In genomic region chr4:72527038-72527646, GRCh38 we compare ENCODE assay signal across 20 cellular contexts. TPM values are rescaled to one million over a fixed set of nuclear protein-coding genes. Genes with fewer than 3 reads are reported as not detected.
"Had no signal": no experiment of that assay in that cellular context is flagged by ENCODE, and none has a peak within 500 bp of the region (broad histone marks: within the 10 kb centered on the region; RNA-seq: fewer than 3 reads in every experiment).

No MANE protein-coding gene starts in this region.

- H3K27ac ChIP-seq: adrenal gland, dorsolateral prefrontal cortex, gastroesophageal sphincter, heart left ventricle, ovary, right lobe of liver, suprapubic skin, WERI-Rb-1 had no signal

- H3K4me1 ChIP-seq: right lobe of liver, suprapubic skin had no signal

- H3K9me3 ChIP-seq: adrenal gland, gastroesophageal sphincter, heart left ventricle, ovary, right lobe of liver, suprapubic skin had no signal

- DNase-seq: activated CD4-positive, alpha-beta T cell treated with anti-CD3 and anti-CD28 coated beads, Interleukin-2, amount 50 U/mL, for 4 hours; activated gamma-delta T cell treated with Interleukin-2 at 50 U/mL for 16 hours; adrenal gland; dorsolateral prefrontal cortex; heart left ventricle; kidney glomerular epithelial cell; mesenchymal stem cell; naive thymus-derived CD4-positive, alpha-beta T cell; ovary; right lobe of liver; small intestine; stimulated activated CD4-positive, alpha-beta T cell treated with anti-CD3 and anti-CD28 coated beads, Interleukin-15, amount 100 ng/mL, for 24 hours; stimulated activated CD4-positive, alpha-beta T cell treated with anti-CD3 and anti-CD28 coated beads, Interleukin-2, amount 100 ng/mL, for 48 hours; stimulated activated naive CD8-positive, alpha-beta T cell treated with anti-CD3 and anti-CD28 coated beads, Interleukin-15, amount 100 ng/mL, for 72 hours; trophoblast cell; WERI-Rb-1 had no signal

- H3K27me3 ChIP-seq: adrenal gland, dorsolateral prefrontal cortex, gastroesophageal sphincter, heart left ventricle, ovary, right lobe of liver, suprapubic skin had no signal

- H3K27ac Mint-ChIP-seq: activated naive CD4-positive, alpha-beta T cell treated with anti-CD3 and anti-CD28 coated beads, Interleukin-2, amount 50 U/mL, for 72 hours; naive thymus-derived CD4-positive, alpha-beta T cell; stimulated activated naive CD8-positive, alpha-beta T cell treated with anti-CD3 and anti-CD28 coated beads, Interleukin-15, amount 100 ng/mL, for 72 hours had no signal

- H3K4me3 ChIP-seq: adrenal gland, dorsolateral prefrontal cortex, gastroesophageal sphincter, heart left ventricle, ovary, right lobe of liver, suprapubic skin had no signal

- H3K36me3 Mint-ChIP-seq: activated naive CD4-positive, alpha-beta T cell treated with anti-CD3 and anti-CD28 coated beads, Interleukin-2, amount 50 U/mL, for 72 hours; naive thymus-derived CD4-positive, alpha-beta T cell had no signal

- H3K27me3 Mint-ChIP-seq: stimulated activated naive CD8-positive, alpha-beta T cell treated with anti-CD3 and anti-CD28 coated beads, Interleukin-15, amount 100 ng/mL, for 72 hours had no signal

- H3K4me3 Mint-ChIP-seq: naive thymus-derived CD4-positive, alpha-beta T cell; stimulated activated naive CD8-positive, alpha-beta T cell treated with anti-CD3 and anti-CD28 coated beads, Interleukin-15, amount 100 ng/mL, for 72 hours had no signal

- H3K36me3 ChIP-seq: adrenal gland, gastroesophageal sphincter, heart left ventricle, ovary, right lobe of liver, suprapubic skin, WERI-Rb-1 had no signal

- ATAC-seq: activated naive CD4-positive, alpha-beta T cell treated with anti-CD3 and anti-CD28 coated beads, Interleukin-2, amount 50 U/mL, for 72 hours; gastroesophageal sphincter; heart left ventricle; naive thymus-derived CD4-positive, alpha-beta T cell; right lobe of liver; stimulated activated naive CD8-positive, alpha-beta T cell treated with anti-CD3 and anti-CD28 coated beads, Interleukin-15, amount 100 ng/mL, for 72 hours had no signal

- H3K9me3 Mint-ChIP-seq: activated naive CD4-positive, alpha-beta T cell treated with anti-CD3 and anti-CD28 coated beads, Interleukin-2, amount 50 U/mL, for 72 hours had no signal

- H3K4me1 Mint-ChIP-seq: naive thymus-derived CD4-positive, alpha-beta T cell; stimulated activated naive CD8-positive, alpha-beta T cell treated with anti-CD3 and anti-CD28 coated beads, Interleukin-15, amount 100 ng/mL, for 72 hours had no signal

RNA-seq across cellular contexts. Expression of gene ADAMTS3, which starts 41.9 kb away (rescaled TPM):
- total RNA-seq: activated naive CD4-positive, alpha-beta T cell treated with anti-CD3 and anti-CD28 coated beads, Interleukin-2, amount 50 U/mL, for 72 hours; T-helper 1 cell treated with Interleukin-12 subunit alpha and Interleukin-12 subunit beta and Interleukin-4 antibody, amounts not matched to agents 30 ng/mL and 1 ng/mL, for 36 hours had no signal
- polyA plus RNA-seq: naive thymus-derived CD4-positive, alpha-beta T cell had no signal
